In genomic region chr12:126856958-126857357, GRCh38 we compare ENCODE assay signal across 20 cellular contexts.
"Had no signal": no experiment of that assay in that cellular context is flagged by ENCODE, and none has a peak within 500 bp of the region (broad histone marks: within the 10 kb centered on the region; RNA-seq: fewer than 3 reads in every experiment).

No MANE protein-coding gene starts in this region.

- H3K4me1 Mint-ChIP-seq: nephron; stimulated activated effector memory CD8-positive, alpha-beta T cell treated with anti-CD3 and anti-CD28 coated beads, Interleukin-12 subunit alpha, Interleukin-12 subunit beta, amount 100 ng/mL, for 72 hours had no signal

- H3K27ac Mint-ChIP-seq: activated naive CD8-positive, alpha-beta T cell; nephron; progenitor cell of endocrine pancreas; stimulated activated effector memory CD8-positive, alpha-beta T cell treated with anti-CD3 and anti-CD28 coated beads, Interleukin-12 subunit alpha, Interleukin-12 subunit beta, amount 100 ng/mL, for 72 hours had no signal

- DNase-seq: activated CD4-positive, alpha-beta T cell treated with anti-CD3 and anti-CD28 coated beads for 4 hours; activated CD4-positive, alpha-beta T cell treated with anti-CD3 and anti-CD28 coated beads, Interleukin-2, amount 50 U/mL, for 48 hours; activated CD8-positive, alpha-beta memory T cell treated with anti-CD3 and anti-CD28 coated beads for 24 hours; activated effector memory CD4-positive, alpha-beta T cell treated with Interleukin-2 at 50 U/mL for 16 hours; activated naive CD4-positive, alpha-beta T cell treated with Interleukin-2 at 50 U/mL for 16 hours; adrenal gland; aorta; body of pancreas; effector CD8-positive, alpha-beta T cell; kidney glomerular epithelial cell; left lung; ovary; stimulated activated CD4-positive, alpha-beta T cell treated with anti-CD3 and anti-CD28 coated beads, Interleukin-12 subunit alpha, Interleukin-12 subunit beta, amount 100 ng/mL, for 4 hours; stimulated activated CD4-positive, alpha-beta T cell treated with anti-CD3 and anti-CD28 coated beads, Interleukin-4, amount 100 ng/mL, for 24 hours; stomach; tibial artery had no signal

- H3K4me3 Mint-ChIP-seq: activated naive CD8-positive, alpha-beta T cell; nephron; stimulated activated effector memory CD8-positive, alpha-beta T cell treated with anti-CD3 and anti-CD28 coated beads, Interleukin-12 subunit alpha, Interleukin-12 subunit beta, amount 100 ng/mL, for 72 hours had no signal

- H3K36me3 Mint-ChIP-seq: activated naive CD8-positive, alpha-beta T cell; stimulated activated effector memory CD8-positive, alpha-beta T cell treated with anti-CD3 and anti-CD28 coated beads, Interleukin-12 subunit alpha, Interleukin-12 subunit beta, amount 100 ng/mL, for 72 hours had no signal

- H3K27me3 Mint-ChIP-seq: activated naive CD8-positive, alpha-beta T cell had no signal

- H3K9me3 Mint-ChIP-seq: stimulated activated effector memory CD8-positive, alpha-beta T cell treated with anti-CD3 and anti-CD28 coated beads, Interleukin-12 subunit alpha, Interleukin-12 subunit beta, amount 100 ng/mL, for 72 hours had no signal
